21 cellular contexts compared by ENCODE assay signal in the genomic region with DNA sequence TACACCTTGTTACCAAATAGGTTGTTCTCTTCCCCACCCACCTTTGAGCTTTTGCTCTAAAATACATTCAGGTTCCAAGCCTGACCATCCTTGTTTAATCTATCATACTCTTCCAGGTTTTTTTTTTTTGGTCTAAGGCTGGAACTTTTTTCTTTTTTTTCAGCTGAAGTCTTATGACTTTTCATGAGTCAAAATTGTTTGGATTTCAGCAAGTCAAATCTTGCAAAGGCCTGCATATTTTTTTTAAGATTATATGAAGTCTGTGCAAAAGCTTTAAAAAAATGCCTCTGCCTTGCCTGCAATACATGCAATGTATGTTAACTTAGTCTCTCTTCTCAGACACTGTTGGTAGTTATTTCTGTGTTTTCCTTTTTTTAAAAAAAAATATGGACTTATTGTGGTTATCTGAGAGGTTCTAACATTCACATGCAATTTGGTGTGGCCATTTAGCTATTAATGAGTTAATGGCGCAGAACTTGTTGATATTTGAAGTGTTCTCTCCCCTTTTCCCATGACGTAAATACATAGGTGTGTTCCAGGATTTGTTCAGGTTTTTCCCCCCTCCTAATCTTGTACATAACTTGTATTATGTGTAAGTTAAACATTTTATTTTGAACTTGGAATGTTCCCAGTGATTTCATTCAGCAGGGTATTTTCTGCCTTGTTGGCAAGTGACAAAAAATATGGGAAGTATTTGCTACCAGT. TPM values are rescaled to one million over a fixed set of nuclear protein-coding genes. Genes with fewer than 3 reads are reported as not detected.
"Had no signal": no experiment of that assay in that cellular context is flagged by ENCODE, and none has a peak within 500 bp of the region (broad histone marks: within the 10 kb centered on the region; RNA-seq: fewer than 3 reads in every experiment).

No MANE protein-coding gene starts in this region.

- H3K27ac Mint-ChIP-seq: activated CD4-positive, alpha-beta T cell treated with anti-CD3 and anti-CD28 coated beads, Interleukin-2, amount 10 ng/mL, durations not matched to agents 7 days and 5 days; activated CD8-positive, alpha-beta T cell treated with anti-CD3 and anti-CD28 coated beads, Interleukin-2, amount 10 ng/mL, durations not matched to agents 7 days and 5 days; activated naive CD8-positive, alpha-beta T cell treated with anti-CD3 and anti-CD28 coated beads for 36 hours; activated T-helper 17 cell treated with anti-CD3 and anti-CD28 coated beads, Interleukin-2, amount 50 U/mL, for 72 hours had no signal

- H3K27ac ChIP-seq: heart right ventricle, lower lobe of right lung, prostate gland, spleen, thyroid gland, upper lobe of right lung had no signal

- H3K27me3 Mint-ChIP-seq: activated CD4-positive, alpha-beta T cell treated with anti-CD3 and anti-CD28 coated beads, Interleukin-2, amount 10 ng/mL, durations not matched to agents 7 days and 5 days; activated naive CD8-positive, alpha-beta T cell treated with anti-CD3 and anti-CD28 coated beads for 36 hours; activated T-helper 17 cell treated with anti-CD3 and anti-CD28 coated beads, Interleukin-2, amount 50 U/mL, for 72 hours; naive thymus-derived CD8-positive, alpha-beta T cell had no signal

- H3K9me3 Mint-ChIP-seq: activated CD4-positive, alpha-beta T cell treated with anti-CD3 and anti-CD28 coated beads, Interleukin-2, amount 10 ng/mL, durations not matched to agents 7 days and 5 days; activated naive CD8-positive, alpha-beta T cell treated with anti-CD3 and anti-CD28 coated beads for 36 hours; activated T-helper 17 cell treated with anti-CD3 and anti-CD28 coated beads, Interleukin-2, amount 50 U/mL, for 72 hours; naive thymus-derived CD8-positive, alpha-beta T cell had no signal

- H3K4me3 Mint-ChIP-seq: activated CD4-positive, alpha-beta T cell treated with anti-CD3 and anti-CD28 coated beads, Interleukin-2, amount 10 ng/mL, durations not matched to agents 7 days and 5 days; activated CD8-positive, alpha-beta T cell treated with anti-CD3 and anti-CD28 coated beads, Interleukin-2, amount 10 ng/mL, durations not matched to agents 7 days and 5 days; activated naive CD8-positive, alpha-beta T cell treated with anti-CD3 and anti-CD28 coated beads for 36 hours; activated T-helper 17 cell treated with anti-CD3 and anti-CD28 coated beads, Interleukin-2, amount 50 U/mL, for 72 hours; naive thymus-derived CD8-positive, alpha-beta T cell had no signal

- H3K4me3 ChIP-seq: heart right ventricle, lower lobe of right lung, prostate gland, spleen, thyroid gland, upper lobe of right lung had no signal

- H3K4me1 ChIP-seq: spleen had no signal

- DNase-seq: activated CD4-positive, alpha-beta T cell treated with anti-CD3 and anti-CD28 coated beads, Interleukin-2, amount 10 ng/mL, durations not matched to agents 7 days and 5 days; activated CD8-positive, alpha-beta T cell treated with anti-CD3 and anti-CD28 coated beads, Interleukin-2, amount 10 ng/mL, durations not matched to agents 7 days and 5 days; activated naive CD4-positive, alpha-beta T cell; activated naive CD8-positive, alpha-beta T cell treated with anti-CD3 and anti-CD28 coated beads for 36 hours; amniotic stem cell; cerebellar nuclear complex; heart right ventricle; islet precursor cell; lower lobe of right lung; naive thymus-derived CD8-positive, alpha-beta T cell; spleen; stimulated activated CD4-positive, alpha-beta T cell treated with anti-CD3 and anti-CD28 coated beads, Interleukin-4, amount 100 ng/mL, for 1 hour; stimulated activated naive CD4-positive, alpha-beta T cell treated with Interleukin-2 at 50 U/mL for 16 hours; thyroid gland; upper lobe of right lung had no signal

- H3K27me3 ChIP-seq: heart right ventricle, spleen, thyroid gland, upper lobe of right lung had no signal

- ATAC-seq: activated CD8-positive, alpha-beta T cell treated with anti-CD3 and anti-CD28 coated beads, Interleukin-2, amount 10 ng/mL, durations not matched to agents 7 days and 5 days; activated T-helper 17 cell treated with anti-CD3 and anti-CD28 coated beads, Interleukin-2, amount 50 U/mL, for 72 hours; heart right ventricle; lower lobe of right lung; naive thymus-derived CD8-positive, alpha-beta T cell; SK-N-SH treated with all-trans-retinoic acid at 6 μM for 48 hours; upper lobe of right lung had no signal

- H3K9me3 ChIP-seq: heart right ventricle, lower lobe of right lung, prostate gland, spleen, thyroid gland, upper lobe of right lung had no signal

- H3K36me3 ChIP-seq: prostate gland had no signal

RNA-seq across cellular contexts. Expression of gene CCKAR, which starts 58.7 kb away (rescaled TPM):
- total RNA-seq: activated CD4-positive, alpha-beta T cell treated with anti-CD3 and anti-CD28 coated beads, Interleukin-2, amount 10 ng/mL, durations not matched to agents 7 days and 5 days; activated CD8-positive, alpha-beta T cell treated with anti-CD3 and anti-CD28 coated beads, Interleukin-2, amount 10 ng/mL, durations not matched to agents 7 days and 5 days; activated naive CD8-positive, alpha-beta T cell treated with anti-CD3 and anti-CD28 coated beads for 36 hours; activated T-helper 17 cell treated with anti-CD3 and anti-CD28 coated beads, Interleukin-2, amount 50 U/mL, for 72 hours; heart right ventricle; lower lobe of right lung; naive thymus-derived CD8-positive, alpha-beta T cell; prostate gland; spleen; subcutaneous adipose tissue; T-helper 2 cell treated with Interferon-gamma antibody and Interleukin-4, amounts not matched to agents 100 ng/mL and 5 ng/mL, for 36 hours; thyroid gland; upper lobe of right lung had no signal
- polyA plus RNA-seq: esophagus; heart right ventricle; naive thymus-derived CD8-positive, alpha-beta T cell; spleen had no signal
